In the genomic region with DNA sequence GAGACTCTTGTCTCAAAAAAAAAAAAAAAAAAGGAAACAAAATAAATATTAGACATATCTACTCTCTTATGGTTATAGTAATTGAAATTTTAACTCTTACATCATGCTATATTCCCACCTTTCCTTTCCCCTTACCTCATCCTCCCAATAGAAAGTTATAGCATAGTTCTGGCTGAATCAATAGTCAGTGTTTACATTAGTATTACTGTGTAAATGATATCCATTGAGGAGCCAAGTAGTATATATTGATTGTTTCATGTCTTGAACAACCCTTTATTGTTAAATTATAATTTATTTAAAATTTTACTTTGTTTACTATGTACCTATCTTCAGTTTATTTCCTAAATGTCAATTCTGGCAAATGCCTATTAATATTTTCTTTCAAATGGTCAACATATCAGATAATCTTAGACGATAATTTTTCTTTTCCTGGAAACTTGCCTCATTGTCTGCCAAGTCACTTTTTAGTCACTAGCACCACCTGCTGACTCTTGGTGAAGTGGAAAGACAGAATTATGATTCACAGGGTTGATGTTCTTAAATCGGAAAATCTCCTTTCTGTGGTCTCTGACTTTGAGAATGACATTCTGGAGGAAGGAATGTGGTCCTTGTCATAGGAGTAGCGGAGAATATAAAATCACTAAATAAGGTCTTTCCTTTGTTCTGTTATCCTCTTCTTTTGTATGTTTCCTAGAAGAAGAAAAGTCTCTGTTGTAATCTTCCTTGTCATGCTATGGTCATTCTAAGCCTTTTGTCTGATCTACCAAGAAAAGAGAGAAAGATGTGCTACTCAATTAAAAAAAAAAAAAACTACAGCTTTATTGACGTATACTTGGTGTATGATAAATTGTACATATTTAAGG, we compare ENCODE assay signal across 8 cellular contexts. TPM values are rescaled to one million over a fixed set of nuclear protein-coding genes. Genes with fewer than 3 reads are reported as not detected.
DNase-seq lines count a peak whose midpoint lies in the region; ATAC-seq and TF ChIP-seq lines count a peak whose summit lies in the region.

No MANE protein-coding gene starts in this region.

- H3K9me3 Mint-ChIP-seq in activated naive CD4-positive, alpha-beta T cell treated with anti-CD3 and anti-CD28 coated beads, Interleukin-2, amount 50 U/mL, for 72 hours = no peaks in the 10 kb centered on the region

- H3K9me2 ChIP-seq in DOHH2 (replicated peaks; ENCODE audit: control insufficient read depth, low read length) = no peaks in the 10 kb centered on the region
- H3K9me2 ChIP-seq in Karpas-422 (replicated peaks; ENCODE audit: insufficient read depth, low read length) = no peaks in the 10 kb centered on the region
- no peaks in the 10 kb centered on the region for H3K9me2 ChIP-seq in PC-3 (replicated peaks; ENCODE audit: low read length)

- H3K4me1 ChIP-seq in DOHH2 (ENCODE audit: control insufficient read depth, low read length) (peaks cover 3% of the 10 kb centered on the region; the same call in 1 of the 2 replicates), Karpas-422 (ENCODE audit: low read length) (0 out of 2 replicates have a peak, but pooled peaks cover 4% of the 10 kb centered on the region), PC-3 (ENCODE audit: insufficient read depth, low read length) (peaks cover 4% of the 10 kb centered on the region; the same call in 1 of the 2 replicates), psoas muscle (peaks cover 24% of the 10 kb centered on the region)

- peak; percentile 86 for DNase-seq in Karpas-422
- DNase-seq in PC-3 = peak; percentile 96
- DNase-seq in activated naive CD4-positive, alpha-beta T cell treated with anti-CD3 and anti-CD28 coated beads, Interleukin-2, amount 50 U/mL, for 72 hours (ENCODE audit: low spot score in 2 of 2) = peak in 1 of 2 donors; percentile 59
- peak in 22 of 42 donors; percentile 35 to 79 (median 58) for DNase-seq in head of caudate nucleus
- no peak for DNase-seq in psoas muscle
- no peak for DNase-seq in occipital lobe (lab: John Stamatoyannopoulos, UW)

- peak; percentile 79 for ATAC-seq in PC-3
- ATAC-seq in activated naive CD4-positive, alpha-beta T cell treated with anti-CD3 and anti-CD28 coated beads, Interleukin-2, amount 50 U/mL, for 72 hours = peak; percentile 88 to 98
- peak; percentile 53 to 78 (median 67) for ATAC-seq in psoas muscle
- ATAC-seq in HG03432 (IDR thresholded peaks at IDR 0.05; ENCODE audit: unreplicated experiment) = no peak

- H3K9ac ChIP-seq in Karpas-422 (ENCODE audit: low read length) (no peak overlapping the region), PC-3 (ENCODE audit: low read length) (no peak overlapping the region)

- no peaks in the 10 kb centered on the region for H3K36me3 Mint-ChIP-seq in activated naive CD4-positive, alpha-beta T cell treated with anti-CD3 and anti-CD28 coated beads, Interleukin-2, amount 50 U/mL, for 72 hours

- H3K4me2 ChIP-seq in DOHH2 (ENCODE audit: low read length) (no peak overlapping the region), Karpas-422 (ENCODE audit: low read depth, low read length, poor library complexity, severe bottlenecking) (no peak overlapping the region), PC-3 (ENCODE audit: low read length) (peak overlapping the region; percentile 64)

- H2AFZ ChIP-seq in Karpas-422 (ENCODE audit: low read length) (no peak overlapping the region), PC-3 (ENCODE audit: low read length) (peak overlapping the region; percentile 42)

- CTCF ChIA-PET in PC-3 (lab: Charles Lee) = interaction anchor here (0.7 to 1.0 kb wide), 2 partner anchors 111 to 121 kb away, joined by 3 to 8 read pairs; no protein-coding TSS in a partner anchor

- H3K36me3 ChIP-seq in DOHH2 (ENCODE audit: control insufficient read depth, low read length) (no peaks in the 10 kb centered on the region), Karpas-422 (ENCODE audit: insufficient read depth, low read length) (no peaks in the 10 kb centered on the region), PC-3 (ENCODE audit: low read depth, low read length) (no peaks in the 10 kb centered on the region), psoas muscle (ENCODE audit: insufficient read depth in 1 of 2, low read depth in 1 of 2) (peaks cover 0 to 9% of the 10 kb centered on the region in 2 donors)

- no peaks in the 10 kb centered on the region; the same call in 1 of the 2 replicates for H3F3A ChIP-seq in DOHH2 (ENCODE audit: control insufficient read depth, insufficient read depth)
- no peaks in the 10 kb centered on the region for H3F3A ChIP-seq in PC-3 (ENCODE audit: low read length, unreplicated experiment)

- no TSS peak for BruUV-seq in PC-3 (replicated peaks; lab: Mats Ljungman, UMichigan)

- no peaks in the 10 kb centered on the region for H4K20me1 ChIP-seq in DOHH2 (ENCODE audit: control insufficient read depth, insufficient read depth, low read depth, low read length)
- no peaks in the 10 kb centered on the region for H4K20me1 ChIP-seq in Karpas-422 (ENCODE audit: insufficient read depth, low read depth, low read length)
- no peaks in the 10 kb centered on the region for H4K20me1 ChIP-seq in PC-3 (ENCODE audit: low read length)

- POLR2A ChIA-PET in PC-3 (lab: Charles Lee; ENCODE audit: unreplicated experiment) = no interaction called here

- H3K27ac ChIP-seq in DOHH2 (ENCODE audit: low read depth, low read length) (no peak overlapping the region), Karpas-422 (ENCODE audit: low read length) (no peak overlapping the region), PC-3 (ENCODE audit: low read length) (no peak overlapping the region), psoas muscle (peak overlapping the region; percentile 26)

- H3K27ac Mint-ChIP-seq in activated naive CD4-positive, alpha-beta T cell treated with anti-CD3 and anti-CD28 coated beads, Interleukin-2, amount 50 U/mL, for 72 hours = peak overlapping the region in 1 of 2 donors; percentile 82

- intact Hi-C loops in PC-3 (cut with micrococcal nuclease) = loop anchor here (1.0 to 10.0 kb wide), 6 partner anchors 36 to 288 kb away; a partner anchor contains a TSS
- intact Hi-C loops in head of caudate nucleus (cut with DNase I) = loop anchor here (2.0 to 10.0 kb wide), 2 partner anchors 36 to 118 kb away; no protein-coding TSS in a partner anchor
- intact Hi-C loops in psoas muscle (cut with DNase I) = loop anchor here (1.0 to 5.0 kb wide), 6 partner anchors 36 to 168 kb away; a partner anchor contains a TSS

- H3K79me2 ChIP-seq in DOHH2 (ENCODE audit: control insufficient read depth, low read length) = no peaks in the 10 kb centered on the region
- H3K79me2 ChIP-seq in Karpas-422 (ENCODE audit: low read length) = no peaks in the 10 kb centered on the region
- H3K79me2 ChIP-seq in PC-3 (ENCODE audit: low read length) = no peaks in the 10 kb centered on the region

- H3K9me3 ChIP-seq in DOHH2 (ENCODE audit: control insufficient read depth, insufficient read depth, low read length) (no peaks in the 10 kb centered on the region), Karpas-422 (ENCODE audit: low read length) (no peaks in the 10 kb centered on the region), PC-3 (ENCODE audit: low read length) (no peaks in the 10 kb centered on the region), psoas muscle (no peaks in the 10 kb centered on the region)

- H3K4me3 ChIP-seq in DOHH2 (ENCODE audit: low read length) = no peak overlapping the region
- H3K4me3 ChIP-seq in Karpas-422 (ENCODE audit: low read length) = no peak overlapping the region
- no peak overlapping the region for H3K4me3 ChIP-seq in PC-3 (ENCODE audit: low read length)
- H3K4me3 ChIP-seq in psoas muscle = no peak overlapping the region

- H3K27me3 ChIP-seq in DOHH2 (ENCODE audit: control insufficient read depth, low read length) (peaks cover 32% of the 10 kb centered on the region), Karpas-422 (ENCODE audit: low read length) (no peaks in the 10 kb centered on the region), PC-3 (ENCODE audit: low read length) (no peaks in the 10 kb centered on the region), psoas muscle (ENCODE audit: insufficient read depth in 3 of 3, low read length in 2 of 3) (no peaks in the 10 kb centered on the region)

- TF ChIP-seq CTCF in DOHH2 (IDR thresholded peaks at IDR 0.05; ENCODE audit: low read depth, low read length, poor library complexity, severe bottlenecking) = peak; percentile 75
- TF ChIP-seq CTCF in PC-3 (conservative IDR thresholded peaks at IDR 0.05; ENCODE audit: low read depth, low read length) = peak; percentile 98
- TF ChIP-seq CTCF in psoas muscle (IDR thresholded peaks at IDR 0.05) = peak; percentile 73

- 4 to 12% (median 7%) methylated on average over 4 of the region's 4 CpGs for WGBS in psoas muscle, 3 donors

RNA-seq across cellular contexts. Expression of a gene that starts 8.6 kb away (rescaled TPM):
- not detected in 2 replicates for total RNA-seq in Karpas-422 (2014; rRNA removed; shearing (Covaris generic); ENCODE audit: low replicate concordance)
- total RNA-seq in PC-3 (2014; rRNA removed) (not detected in 2 replicates), psoas muscle (100 to 1,000 TPM; 240 to 354 (median 317) TPM), occipital lobe (not detected)
- total RNA-seq in activated naive CD4-positive, alpha-beta T cell treated with anti-CD3 and anti-CD28 coated beads, Interleukin-2, amount 50 U/mL, for 72 hours = not detected
- 100 to 1,000 TPM in 2 of 3 donors, 10 to 100 TPM in 1; 38.1 to 314 (median 168) TPM for polyA plus RNA-seq in psoas muscle

RNA-seq across cellular contexts. Expression of a gene that starts 16.6 kb away (rescaled TPM):
- 130 and 269 TPM in 2 replicates for total RNA-seq in Karpas-422 (2014; rRNA removed; shearing (Covaris generic); ENCODE audit: low replicate concordance)
- total RNA-seq in PC-3 (2014; rRNA removed) (45.3 and 66.6 TPM in 2 replicates), psoas muscle (1,000 to 10,000 TPM in 3 of 4 donors, 100 to 1,000 TPM in 1; 887 to 2,747 (median 1,374) TPM), occipital lobe (317 TPM)
- 100 to 1,000 TPM in 1 of 2 donors, 10 to 100 TPM in 1; 67.9 to 120 TPM for total RNA-seq in activated naive CD4-positive, alpha-beta T cell treated with anti-CD3 and anti-CD28 coated beads, Interleukin-2, amount 50 U/mL, for 72 hours
- polyA plus RNA-seq in psoas muscle = 1,000 to 10,000 TPM; 1,253 to 1,929 (median 1,863) TPM

RNA-seq across cellular contexts. Expression of a gene that starts 48.4 kb away (rescaled TPM):
- 34.7 and 42.3 TPM in 2 replicates for total RNA-seq in Karpas-422 (2014; rRNA removed; shearing (Covaris generic); ENCODE audit: low replicate concordance)
- total RNA-seq in PC-3 (2014; rRNA removed) = 3.7 and 8.4 TPM in 2 replicates
- 10 to 100 TPM; 22.0 to 31.9 TPM for total RNA-seq in activated naive CD4-positive, alpha-beta T cell treated with anti-CD3 and anti-CD28 coated beads, Interleukin-2, amount 50 U/mL, for 72 hours
- 10 to 100 TPM; 30.5 to 62.5 (median 48.9) TPM for total RNA-seq in psoas muscle
- polyA plus RNA-seq in psoas muscle = 100 to 1,000 TPM in 1 of 3 donors, 10 to 100 TPM in 2; 59.9 to 139 (median 98.1) TPM
- total RNA-seq in occipital lobe = 16.2 TPM

RNA-seq across cellular contexts. Expression of a gene that starts 48.6 kb away (rescaled TPM):
- total RNA-seq in Karpas-422 (2014; rRNA removed; shearing (Covaris generic); ENCODE audit: low replicate concordance) = 9.0 and 21.5 TPM in 2 replicates
- total RNA-seq in PC-3 (2014; rRNA removed) = 0.29 and 2.8 TPM in 2 replicates
- 1 to 10 TPM; 5.4 to 9.1 TPM for total RNA-seq in activated naive CD4-positive, alpha-beta T cell treated with anti-CD3 and anti-CD28 coated beads, Interleukin-2, amount 50 U/mL, for 72 hours
- total RNA-seq in psoas muscle = 10 to 100 TPM in 1 of 4 donors, 1 to 10 TPM in 2, under 1 TPM in 1; 0.42 to 12.3 (median 4.9) TPM
- 10 to 100 TPM in 1 of 3 donors, 1 to 10 TPM in 2; 6.6 to 14.7 (median 7.4) TPM for polyA plus RNA-seq in psoas muscle
- 2.2 TPM for total RNA-seq in occipital lobe

RNA-seq across cellular contexts. Expression of a gene that starts 55.1 kb away (rescaled TPM):
- total RNA-seq in Karpas-422 (2014; rRNA removed; shearing (Covaris generic); ENCODE audit: low replicate concordance) = 35.8 and 49.4 TPM in 2 replicates
- total RNA-seq in PC-3 (2014; rRNA removed) (12.5 and 13.6 TPM in 2 replicates), psoas muscle (10 to 100 TPM; 14.6 to 59.7 (median 38.0) TPM), occipital lobe (22.1 TPM)
- 10 to 100 TPM; 47.9 to 50.1 TPM for total RNA-seq in activated naive CD4-positive, alpha-beta T cell treated with anti-CD3 and anti-CD28 coated beads, Interleukin-2, amount 50 U/mL, for 72 hours
- 10 to 100 TPM; 23.5 to 36.9 (median 28.1) TPM for polyA plus RNA-seq in psoas muscle

Comparison
In these comparisons a context has a peak if more than half of its experiments do, and no peak if none do; other contexts are left out.
1. DNase-seq: peak in Karpas-422 (single experiment), PC-3 (single experiment) and head of caudate nucleus (22 of 42); none in psoas muscle (0 of 2) and occipital lobe (single experiment).
2. RNA of a gene that starts 8.6 kb away (total RNA-seq): 240 to 354 TPM in psoas muscle; not detected in Karpas-422, not detected in PC-3, not detected in activated naive CD4-positive, alpha-beta T cell treated with anti-CD3 and anti-CD28 coated beads, Interleukin-2, amount 50 U/mL, for 72 hours and not detected in occipital lobe (single experiment); every median in the first group is over 100 times any median in the second.
3. Peak in every context shown above with its lines, with median percentiles within 50 percentile points of each other: CTCF ChIP-seq.